Comparison of ENCODE assay signal across 26 cellular contexts in the genomic region with DNA sequence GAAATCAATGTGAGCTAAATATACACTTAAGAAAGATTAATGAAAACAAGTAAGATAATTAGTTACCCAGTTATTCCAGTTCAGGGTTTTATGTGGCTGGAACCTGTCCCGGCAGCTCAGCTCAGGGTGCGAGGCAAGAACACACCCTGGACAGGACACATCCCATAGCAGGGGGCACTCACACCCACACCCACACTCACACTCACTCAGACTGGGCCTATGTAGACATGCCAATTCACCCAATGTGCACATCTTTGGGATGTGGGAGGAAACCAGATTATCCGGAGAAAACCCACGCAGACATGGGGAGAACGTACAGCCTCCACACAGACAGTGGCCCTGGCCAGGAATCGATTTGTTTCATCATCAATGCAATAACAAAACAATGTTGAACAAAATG.
"Had no signal": no experiment of that assay in that cellular context is flagged by ENCODE, and none has a peak within 500 bp of the region (broad histone marks: within the 10 kb centered on the region; RNA-seq: fewer than 3 reads in every experiment).

No MANE protein-coding gene starts in this region.

- ATAC-seq: left colon; left lung; lower lobe of right lung; natural killer cell; right lobe of liver; stimulated activated naive CD8-positive, alpha-beta T cell treated with anti-CD3 and anti-CD28 coated beads, Interleukin-15, amount 100 ng/mL, for 72 hours; upper lobe of right lung had no signal

- H3K9me3 Mint-ChIP-seq: immature natural killer cell; natural killer cell; stimulated activated naive CD8-positive, alpha-beta T cell treated with anti-CD3 and anti-CD28 coated beads, Interleukin-15, amount 100 ng/mL, for 72 hours had no signal

- H3K9me3 ChIP-seq: left lung, lower lobe of right lung, neutrophil, right atrium auricular region, right lobe of liver, tibial nerve, upper lobe of right lung had no signal

- H3K4me1 Mint-ChIP-seq: immature natural killer cell; natural killer cell; stimulated activated naive CD8-positive, alpha-beta T cell treated with anti-CD3 and anti-CD28 coated beads, Interleukin-15, amount 100 ng/mL, for 72 hours had no signal

- H3K27ac Mint-ChIP-seq: immature natural killer cell; naive B cell; natural killer cell; progenitor cell of endocrine pancreas; stimulated activated naive CD8-positive, alpha-beta T cell treated with anti-CD3 and anti-CD28 coated beads, Interleukin-15, amount 100 ng/mL, for 72 hours had no signal

- H3K4me1 ChIP-seq: left lung, lower lobe of right lung, right atrium auricular region, tibial nerve, upper lobe of right lung had no signal

- H3K36me3 Mint-ChIP-seq: immature natural killer cell, natural killer cell had no signal

- H3K79me2 ChIP-seq: parathyroid adenoma had no signal

- H3K4me3 ChIP-seq: left lung, lower lobe of right lung, right atrium auricular region, right lobe of liver, tibial nerve, upper lobe of right lung had no signal

- H3K9ac ChIP-seq: parathyroid adenoma had no signal

- H2AFZ ChIP-seq: parathyroid adenoma had no signal

- H3K27me3 Mint-ChIP-seq: stimulated activated naive CD8-positive, alpha-beta T cell treated with anti-CD3 and anti-CD28 coated beads, Interleukin-15, amount 100 ng/mL, for 72 hours had no signal

- H3K27ac ChIP-seq: left lung, lower lobe of right lung, neutrophil, parathyroid adenoma, right atrium auricular region, right lobe of liver, tibial nerve, upper lobe of right lung had no signal

- DNase-seq: head of caudate nucleus; hypothalamus; immature natural killer cell; kidney; left colon; left lung; lower lobe of right lung; mammary epithelial cell; mesenchymal stem cell; naive B cell; natural killer cell; occipital lobe; right lobe of liver; stimulated activated CD4-positive, alpha-beta T cell treated with anti-CD3 and anti-CD28 coated beads, Interleukin-12 subunit alpha, Interleukin-12 subunit beta, amount 100 ng/mL, for 4 hours; stimulated activated CD4-positive, alpha-beta T cell treated with anti-CD3 and anti-CD28 coated beads, Interleukin-15, amount 100 ng/mL, for 24 hours; stimulated activated CD4-positive, alpha-beta T cell treated with anti-CD3 and anti-CD28 coated beads, Interleukin-2, amount 100 ng/mL, for 24 hours; stimulated activated CD4-positive, alpha-beta T cell treated with anti-CD3 and anti-CD28 coated beads, Interleukin-4, amount 100 ng/mL, for 1 hour; stimulated activated naive CD4-positive, alpha-beta T cell; stimulated activated naive CD8-positive, alpha-beta T cell treated with anti-CD3 and anti-CD28 coated beads, Interleukin-15, amount 100 ng/mL, for 72 hours; substantia nigra; upper lobe of right lung had no signal

- H3K27me3 ChIP-seq: left lung, neutrophil, right atrium auricular region, right lobe of liver, tibial nerve, upper lobe of right lung had no signal

- H3K36me3 ChIP-seq: left lung, lower lobe of right lung, neutrophil, right atrium auricular region, right lobe of liver, tibial nerve, upper lobe of right lung had no signal

- H3K4me3 Mint-ChIP-seq: immature natural killer cell; naive B cell; natural killer cell; stimulated activated naive CD8-positive, alpha-beta T cell treated with anti-CD3 and anti-CD28 coated beads, Interleukin-15, amount 100 ng/mL, for 72 hours had no signal
